In the genomic region with DNA sequence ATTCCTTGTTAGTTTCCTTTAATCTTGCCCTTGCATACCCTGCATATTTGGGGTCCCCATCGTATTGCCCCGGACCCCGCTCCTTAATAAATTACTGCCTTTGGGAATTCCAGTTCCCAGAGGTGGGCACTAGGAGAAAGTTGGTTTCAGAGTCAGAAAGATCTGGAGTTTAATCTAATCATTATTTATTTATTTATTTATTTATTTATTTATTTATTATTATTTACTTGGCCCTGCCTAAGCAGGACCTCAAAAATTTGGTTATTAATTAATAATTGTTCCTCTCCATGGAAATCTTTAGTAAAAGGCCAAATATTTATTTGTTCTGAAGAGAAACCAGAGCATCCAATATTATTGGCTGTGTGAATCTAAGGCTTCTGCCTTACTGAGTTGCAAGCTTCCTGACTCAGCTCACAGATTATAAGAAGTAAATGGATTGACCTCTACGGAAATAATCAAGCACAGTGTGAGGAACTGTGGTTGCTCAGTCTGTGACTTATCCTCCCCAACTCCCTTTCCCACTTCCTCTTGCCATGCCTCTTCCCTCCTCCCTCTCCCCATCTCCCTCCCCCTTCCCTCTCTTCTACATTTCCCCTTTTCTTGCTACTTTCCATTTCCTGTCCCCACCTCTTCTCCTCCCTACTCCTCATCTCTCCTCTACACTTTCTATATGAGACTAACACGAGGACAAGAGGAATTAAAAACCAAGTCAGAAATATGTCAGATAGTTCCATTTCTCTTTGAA, we compare ENCODE assay signal across 1 cellular context.
A peak's percentile ranks its signal among the peaks of the same experiment; 100 is the strongest.
TF ChIP-seq lines count a peak whose summit lies in the region.

No MANE protein-coding gene starts in this region.

TF ChIP-seq in K562, 482 proteins besides CTCF, POLR2A, EP300 and RAD21 (continued from another document):
- TF ChIP-seq ZNF695 (CRISPR knock-in tag; IDR thresholded peaks at IDR 0.05), result no peak
- TF ChIP-seq ZNF354B (CRISPR knock-in tag; IDR thresholded peaks at IDR 0.05), result no peak
- TF ChIP-seq, protein P1, sequence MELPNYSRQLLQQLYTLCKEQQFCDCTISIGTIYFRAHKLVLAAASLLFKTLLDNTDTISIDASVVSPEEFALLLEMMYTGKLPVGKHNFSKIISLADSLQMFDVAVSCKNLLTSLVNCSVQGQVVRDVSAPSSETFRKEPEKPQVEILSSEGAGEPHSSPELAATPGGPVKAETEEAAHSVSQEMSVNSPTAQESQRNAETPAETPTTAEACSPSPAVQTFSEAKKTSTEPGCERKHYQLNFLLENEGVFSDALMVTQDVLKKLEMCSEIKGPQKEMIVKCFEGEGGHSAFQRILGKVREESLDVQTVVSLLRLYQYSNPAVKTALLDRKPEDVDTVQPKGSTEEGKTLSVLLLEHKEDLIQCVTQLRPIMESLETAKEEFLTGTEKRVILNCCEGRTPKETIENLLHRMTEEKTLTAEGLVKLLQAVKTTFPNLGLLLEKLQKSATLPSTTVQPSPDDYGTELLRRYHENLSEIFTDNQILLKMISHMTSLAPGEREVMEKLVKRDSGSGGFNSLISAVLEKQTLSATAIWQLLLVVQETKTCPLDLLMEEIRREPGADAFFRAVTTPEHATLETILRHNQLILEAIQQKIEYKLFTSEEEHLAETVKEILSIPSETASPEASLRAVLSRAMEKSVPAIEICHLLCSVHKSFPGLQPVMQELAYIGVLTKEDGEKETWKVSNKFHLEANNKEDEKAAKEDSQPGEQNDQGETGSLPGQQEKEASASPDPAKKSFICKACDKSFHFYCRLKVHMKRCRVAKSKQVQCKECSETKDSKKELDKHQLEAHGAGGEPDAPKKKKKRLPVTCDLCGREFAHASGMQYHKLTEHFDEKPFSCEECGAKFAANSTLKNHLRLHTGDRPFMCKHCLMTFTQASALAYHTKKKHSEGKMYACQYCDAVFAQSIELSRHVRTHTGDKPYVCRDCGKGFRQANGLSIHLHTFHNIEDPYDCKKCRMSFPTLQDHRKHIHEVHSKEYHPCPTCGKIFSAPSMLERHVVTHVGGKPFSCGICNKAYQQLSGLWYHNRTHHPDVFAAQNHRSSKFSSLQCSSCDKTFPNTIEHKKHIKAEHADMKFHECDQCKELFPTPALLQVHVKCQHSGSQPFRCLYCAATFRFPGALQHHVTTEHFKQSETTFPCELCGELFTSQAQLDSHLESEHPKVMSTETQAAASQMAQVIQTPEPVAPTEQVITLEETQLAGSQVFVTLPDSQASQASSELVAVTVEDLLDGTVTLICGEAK (IDR thresholded peaks at IDR 0.05), result peak; percentile 61; the same call in 1 of the 2 replicates
- TF ChIP-seq, protein P1 (CRISPR knock-in tag; IDR thresholded peaks at IDR 0.05), result no peak
- TF ChIP-seq PTBP1 (IDR thresholded peaks at IDR 0.05; ENCODE audit: low read depth, low read length), result no peak
- peak; percentile 56 to 74; a peak in 3 of 4 replicates for TF ChIP-seq ETV6 (IDR thresholded peaks at IDR 0.05; ENCODE audit: borderline replicate concordance in 1 of 2, low read depth in 2 of 2, low read length in 1 of 2)
- TF ChIP-seq ETV6 (CRISPR knock-in tag; IDR thresholded peaks at IDR 0.05; ENCODE audit: borderline replicate concordance), result no peak
- no peak for TF ChIP-seq FOXA3 (CRISPR knock-in tag; conservative IDR thresholded peaks at IDR 0.05 in 1 of 2, IDR thresholded peaks at IDR 0.05 in 1 of 2)
- TF ChIP-seq, protein P2, sequence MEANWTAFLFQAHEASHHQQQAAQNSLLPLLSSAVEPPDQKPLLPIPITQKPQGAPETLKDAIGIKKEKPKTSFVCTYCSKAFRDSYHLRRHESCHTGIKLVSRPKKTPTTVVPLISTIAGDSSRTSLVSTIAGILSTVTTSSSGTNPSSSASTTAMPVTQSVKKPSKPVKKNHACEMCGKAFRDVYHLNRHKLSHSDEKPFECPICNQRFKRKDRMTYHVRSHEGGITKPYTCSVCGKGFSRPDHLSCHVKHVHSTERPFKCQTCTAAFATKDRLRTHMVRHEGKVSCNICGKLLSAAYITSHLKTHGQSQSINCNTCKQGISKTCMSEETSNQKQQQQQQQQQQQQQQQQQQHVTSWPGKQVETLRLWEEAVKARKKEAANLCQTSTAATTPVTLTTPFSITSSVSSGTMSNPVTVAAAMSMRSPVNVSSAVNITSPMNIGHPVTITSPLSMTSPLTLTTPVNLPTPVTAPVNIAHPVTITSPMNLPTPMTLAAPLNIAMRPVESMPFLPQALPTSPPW (CRISPR knock-in tag; IDR thresholded peaks at IDR 0.05), result peak; percentile 76
- TF ChIP-seq ZBTB11 (CRISPR knock-in tag; IDR thresholded peaks at IDR 0.05), result peak in 1 of 3 experiments; percentile 68; a peak in 2 of 6 replicates
- TF ChIP-seq CHD1 (IDR thresholded peaks at IDR 0.05; ENCODE audit: low read length), result no peak
TF ChIP-seq in K562: peak in this region for 8.
